1 cellular context compared by ENCODE assay signal in the genomic region with DNA sequence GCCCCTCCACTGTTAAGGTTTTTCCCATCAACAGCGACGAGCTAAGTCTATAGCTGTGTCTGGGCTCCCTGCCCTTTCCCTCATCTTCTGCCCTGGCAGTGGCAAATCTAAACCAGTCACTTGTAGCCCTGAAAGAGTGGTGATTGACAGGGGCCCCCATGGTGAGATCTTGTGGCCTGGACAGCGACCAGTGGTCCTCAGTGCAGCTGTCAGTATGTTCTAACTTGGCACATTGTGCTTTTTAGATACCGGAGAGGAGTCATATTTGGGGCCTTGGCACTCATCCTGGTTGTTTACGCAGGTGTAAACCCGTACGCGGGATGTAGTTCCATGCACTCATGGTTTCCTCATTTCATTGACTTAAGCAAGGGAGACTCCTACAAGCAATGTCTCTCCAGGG.
TF ChIP-seq lines count a peak whose summit lies in the region.

No MANE protein-coding gene starts in this region.

TF ChIP-seq in SK-N-SH treated with all-trans-retinoic acid at 6 μM for 48 hours, 23 proteins besides CTCF, POLR2A, EP300 and RAD21 (continued from another document):
- TF ChIP-seq TOX (CRISPR knock-in tag; IDR thresholded peaks at IDR 0.05; ENCODE audit: borderline replicate concordance), result no peak
- TF ChIP-seq, protein P1, sequence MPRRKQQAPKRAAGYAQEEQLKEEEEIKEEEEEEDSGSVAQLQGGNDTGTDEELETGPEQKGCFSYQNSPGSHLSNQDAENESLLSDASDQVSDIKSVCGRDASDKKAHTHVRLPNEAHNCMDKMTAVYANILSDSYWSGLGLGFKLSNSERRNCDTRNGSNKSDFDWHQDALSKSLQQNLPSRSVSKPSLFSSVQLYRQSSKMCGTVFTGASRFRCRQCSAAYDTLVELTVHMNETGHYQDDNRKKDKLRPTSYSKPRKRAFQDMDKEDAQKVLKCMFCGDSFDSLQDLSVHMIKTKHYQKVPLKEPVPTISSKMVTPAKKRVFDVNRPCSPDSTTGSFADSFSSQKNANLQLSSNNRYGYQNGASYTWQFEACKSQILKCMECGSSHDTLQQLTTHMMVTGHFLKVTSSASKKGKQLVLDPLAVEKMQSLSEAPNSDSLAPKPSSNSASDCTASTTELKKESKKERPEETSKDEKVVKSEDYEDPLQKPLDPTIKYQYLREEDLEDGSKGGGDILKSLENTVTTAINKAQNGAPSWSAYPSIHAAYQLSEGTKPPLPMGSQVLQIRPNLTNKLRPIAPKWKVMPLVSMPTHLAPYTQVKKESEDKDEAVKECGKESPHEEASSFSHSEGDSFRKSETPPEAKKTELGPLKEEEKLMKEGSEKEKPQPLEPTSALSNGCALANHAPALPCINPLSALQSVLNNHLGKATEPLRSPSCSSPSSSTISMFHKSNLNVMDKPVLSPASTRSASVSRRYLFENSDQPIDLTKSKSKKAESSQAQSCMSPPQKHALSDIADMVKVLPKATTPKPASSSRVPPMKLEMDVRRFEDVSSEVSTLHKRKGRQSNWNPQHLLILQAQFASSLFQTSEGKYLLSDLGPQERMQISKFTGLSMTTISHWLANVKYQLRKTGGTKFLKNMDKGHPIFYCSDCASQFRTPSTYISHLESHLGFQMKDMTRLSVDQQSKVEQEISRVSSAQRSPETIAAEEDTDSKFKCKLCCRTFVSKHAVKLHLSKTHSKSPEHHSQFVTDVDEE (CRISPR knock-in tag; IDR thresholded peaks at IDR 0.05), result no peak
